Comparison of ENCODE assay signal across 8 cellular contexts in genomic region chr1:145994391-145995120, GRCh38. TPM values are rescaled to one million over a fixed set of nuclear protein-coding genes. Genes with fewer than 3 reads are reported as not detected.
DNase-seq lines count a peak whose midpoint lies in the region; ATAC-seq and TF ChIP-seq lines count a peak whose summit lies in the region.

No MANE protein-coding gene starts in this region.

- H3K36me3 ChIP-seq in endocrine pancreas (ENCODE audit: control insufficient read depth, insufficient read depth, low read length) = no peaks in the 10 kb centered on the region
- H3K36me3 ChIP-seq in ovary = peaks cover 4% of the 10 kb centered on the region

- no peak for TF ChIP-seq POLR2A in ovary (IDR thresholded peaks at IDR 0.05)

- WGBS in ovary, 3 donors = 49 to 64% (median 59%) methylated on average over 10 of the region's 10 CpGs

- intact Hi-C loops in ovary (cut with DNase I) = no loop called here

- no peaks in the 10 kb centered on the region for H3K9me3 ChIP-seq in endocrine pancreas (ENCODE audit: control insufficient read depth, low read length)
- no peaks in the 10 kb centered on the region for H3K9me3 ChIP-seq in ovary

- peak overlapping the region; percentile 87 for H3K27ac ChIP-seq in HL-60 (replicated peaks)
- peak overlapping the region; percentile 39 to 60 for H3K27ac ChIP-seq in ovary

- H3K27me3 ChIP-seq in HL-60 (ENCODE audit: insufficient read depth, poor library complexity, severe bottlenecking) (no peaks in the 10 kb centered on the region), endocrine pancreas (ENCODE audit: control insufficient read depth, insufficient read depth, low read length) (no peaks in the 10 kb centered on the region), ovary (no peaks in the 10 kb centered on the region)

- H3K4me3 ChIP-seq in HL-60 (replicated peaks; ENCODE audit: insufficient read depth, low read length) (peak overlapping the region; percentile 71), endocrine pancreas (ENCODE audit: control insufficient read depth, insufficient read depth, low read length) (peak overlapping the region; percentile 97), ovary (peak overlapping the region; percentile 83)

- H3K9ac ChIP-seq in endocrine pancreas (ENCODE audit: control insufficient read depth, insufficient read depth, low read length) = peak overlapping the region; percentile 55

- TF ChIP-seq CTCF in HL-60 (IDR thresholded peaks at IDR 0.05; ENCODE audit: insufficient read depth, low read length) (no peak), ovary (IDR thresholded peaks at IDR 0.05) (no peak)

- DNase-seq in HL-60 (ENCODE audit: low read depth in 1 of 2, low spot score in 1 of 2) = peak in 1 of 2 experiments; percentile 52
- peak; percentile 18 for DNase-seq in UCSD-AML1 (lab: John Stamatoyannopoulos, UW; ENCODE audit: unreplicated experiment)
- peak in 1 of 5 donors; percentile 33 for DNase-seq in ovary
- DNase-seq in COLO668 (lab: John Stamatoyannopoulos, UW; ENCODE audit: unreplicated experiment) = no peak
- DNase-seq in SHP77 (lab: John Stamatoyannopoulos, UW) = no peak

- TF ChIP-seq EP300 in ovary (IDR thresholded peaks at IDR 0.05) = no peak

- H3K4me1 ChIP-seq in endocrine pancreas (ENCODE audit: control insufficient read depth, insufficient read depth, low read length) = peaks cover 23% of the 10 kb centered on the region
- H3K4me1 ChIP-seq in ovary (ENCODE audit: insufficient read depth) = peaks cover 12% of the 10 kb centered on the region

- ATAC-seq in GM21717 (IDR thresholded peaks at IDR 0.05; ENCODE audit: unreplicated experiment) (no peak), GM21515 (IDR thresholded peaks at IDR 0.05; ENCODE audit: unreplicated experiment) (no peak)

RNA-seq across cellular contexts. Expression of gene TXNIP, which starts 1.8 kb away (rescaled TPM):
- total RNA-seq in ovary = 1,000 to 10,000 TPM in 1 of 7 donors, 100 to 1,000 TPM in 6; 335 to 1,406 (median 617) TPM
- 1,000 to 10,000 TPM in 1 of 2 donors, 100 to 1,000 TPM in 1; 570 to 1,154 TPM for polyA plus RNA-seq in ovary

RNA-seq across cellular contexts. Expression of gene HJV, which starts 27.0 kb away (rescaled TPM):
- not detected for total RNA-seq in ovary
- not detected for polyA plus RNA-seq in ovary

RNA-seq across cellular contexts. Expression of gene POLR3GL, which starts 30.1 kb away (rescaled TPM):
- total RNA-seq in ovary = 10 to 100 TPM; 16.7 to 27.9 (median 23.4) TPM
- polyA plus RNA-seq in ovary = 10 to 100 TPM; 40.6 to 51.4 TPM

RNA-seq across cellular contexts. Expression of gene ANKRD34A, which starts 30.2 kb away (rescaled TPM):
- 1 to 10 TPM in 6 of 7 donors, under 1 TPM in 1; 0.48 to 5.2 (median 3.1) TPM for total RNA-seq in ovary
- polyA plus RNA-seq in ovary = under 1 TPM; 0.50 to 0.62 TPM

RNA-seq across cellular contexts. Expression of gene LIX1L, which starts 36.7 kb away (rescaled TPM):
- total RNA-seq in ovary = 100 to 1,000 TPM in 1 of 7 donors, 10 to 100 TPM in 6; 37.9 to 102 (median 73.9) TPM
- polyA plus RNA-seq in ovary = 10 to 100 TPM; 28.7 to 52.6 TPM
